ENCODE assay signal across 24 cellular contexts in genomic region chr17:82807562-82807961, GRCh38. TPM values are rescaled to one million over a fixed set of nuclear protein-coding genes. Genes with fewer than 3 reads are reported as not detected.
DNase-seq lines count a peak whose midpoint lies in the region; ATAC-seq and TF ChIP-seq lines count a peak whose summit lies in the region.
"Had no signal": no experiment of that assay in that cellular context is flagged by ENCODE, and none has a peak within 500 bp of the region (broad histone marks: within the 10 kb centered on the region; RNA-seq: fewer than 3 reads in every experiment).

No MANE protein-coding gene starts in this region.

- 83 to 95% (median 86%) methylated on average over 19 to 21 of the region's 21 CpGs for WGBS in psoas muscle, 3 donors

- H3K4me3 Mint-ChIP-seq in Caco-2 (ENCODE audit: unreplicated experiment) (no peak overlapping the region), endothelial cell (ENCODE audit: unreplicated experiment) (peak overlapping the region; percentile 37)
- H3K4me3 Mint-ChIP-seq: CD4-positive, alpha-beta T cell had no signal

- no peak for TF ChIP-seq CTCF in right atrium auricular region (IDR thresholded peaks at IDR 0.05)
- no peak for TF ChIP-seq CTCF in Caco-2 (IDR thresholded peaks at IDR 0.05; ENCODE audit: insufficient read depth in 1 of 2, low read depth in 1 of 2, low read length in 1 of 2, severe bottlenecking in 1 of 2, unreplicated experiment in 1 of 2)
- no peak for TF ChIP-seq CTCF in endothelial cell (IDR thresholded peaks at IDR 0.05; ENCODE audit: unreplicated experiment)
- no peak for TF ChIP-seq CTCF in psoas muscle (IDR thresholded peaks at IDR 0.05)

- peak overlapping the region; percentile 13 for H3K27ac Mint-ChIP-seq in Caco-2 (ENCODE audit: unreplicated experiment)
- H3K27ac Mint-ChIP-seq in endothelial cell (ENCODE audit: unreplicated experiment): no peak overlapping the region
- H3K27ac Mint-ChIP-seq: CD4-positive, alpha-beta T cell had no signal

- H3K4me3 ChIP-seq in right atrium auricular region (no peak overlapping the region), Caco-2 (ENCODE audit: low read depth, low read length) (no peak overlapping the region), psoas muscle (peak overlapping the region; percentile 11)
- H3K4me3 ChIP-seq: BLaER1, GM23248 had no signal

- no peaks in the 10 kb centered on the region for H3K9me3 Mint-ChIP-seq in Caco-2 (ENCODE audit: unreplicated experiment)
- H3K9me3 Mint-ChIP-seq in endothelial cell (ENCODE audit: unreplicated experiment): no peaks in the 10 kb centered on the region
- H3K9me3 Mint-ChIP-seq: CD4-positive, alpha-beta T cell had no signal

- H3K27me3 Mint-ChIP-seq in Caco-2 (ENCODE audit: insufficient read depth, unreplicated experiment): no peaks in the 10 kb centered on the region
- peaks cover 14% of the 10 kb centered on the region for H3K27me3 Mint-ChIP-seq in endothelial cell (ENCODE audit: unreplicated experiment)
- H3K27me3 Mint-ChIP-seq: CD4-positive, alpha-beta T cell had no signal

- H3K36me3 ChIP-seq in right atrium auricular region (peaks cover 5% of the 10 kb centered on the region), Caco-2 (ENCODE audit: control insufficient read depth, insufficient read depth, low read length) (no peaks in the 10 kb centered on the region), psoas muscle (ENCODE audit: insufficient read depth in 1 of 2, low read depth in 1 of 2) (peaks cover 0 to 24% of the 10 kb centered on the region in 2 donors)

- no peaks in the 10 kb centered on the region for H3K9me3 ChIP-seq in right atrium auricular region
- H3K9me3 ChIP-seq in Caco-2: no peaks in the 10 kb centered on the region
- no peaks in the 10 kb centered on the region for H3K9me3 ChIP-seq in psoas muscle
- H3K9me3 ChIP-seq: BLaER1 had no signal

- H3K27ac ChIP-seq in right atrium auricular region (no peak overlapping the region), psoas muscle (no peak overlapping the region)
- H3K27ac ChIP-seq: BLaER1, GM23248 had no signal

- H3K4me1 Mint-ChIP-seq in Caco-2 (ENCODE audit: low read depth, unreplicated experiment): no peaks in the 10 kb centered on the region
- H3K4me1 Mint-ChIP-seq in endothelial cell (ENCODE audit: unreplicated experiment): no peaks in the 10 kb centered on the region

- POLR2A ChIA-PET in Caco-2 (lab: Charles Lee): no interaction called here

- ATAC-seq in Right ventricle myocardium inferior (no peak), psoas muscle (no peak)

- BruUV-seq in Caco-2 (replicated peaks; lab: Mats Ljungman, UMichigan): no TSS peak

- intact Hi-C loops in Right ventricle myocardium inferior (cut with DNase I): loop anchor here (1.0 to 2.0 kb wide), 2 partner anchors 23 to 38 kb away; no protein-coding TSS in a partner anchor
- intact Hi-C loops in Caco-2 (cut with micrococcal nuclease; ENCODE audit: unreplicated experiment): no loop called here
- intact Hi-C loops in psoas muscle (cut with DNase I): loop anchor here in 1 of 2 donors (5.0 kb wide), 2 partner anchors 35 to 60 kb away; partner anchors contain the start of gene ZNF750

- CTCF ChIA-PET in Caco-2 (lab: Charles Lee): no interaction called here

- peaks cover 0 to 28% of the 10 kb centered on the region in 2 donors for H3K4me1 ChIP-seq in right atrium auricular region
- no peaks in the 10 kb centered on the region for H3K4me1 ChIP-seq in Caco-2
- peaks cover 16% of the 10 kb centered on the region for H3K4me1 ChIP-seq in psoas muscle

- H3K36me3 Mint-ChIP-seq in Caco-2 (ENCODE audit: insufficient read depth, unreplicated experiment) (peaks cover 10% of the 10 kb centered on the region), endothelial cell (ENCODE audit: low read depth, unreplicated experiment) (peaks cover 13% of the 10 kb centered on the region)

- H3K27me3 ChIP-seq in right atrium auricular region (no peaks in the 10 kb centered on the region), Caco-2 (replicated peaks; ENCODE audit: control insufficient read depth, insufficient read depth, low read length) (no peaks in the 10 kb centered on the region), psoas muscle (ENCODE audit: insufficient read depth in 3 of 3, low read length in 2 of 3) (no peaks in the 10 kb centered on the region)
- H3K27me3 ChIP-seq: BLaER1 had no signal

- DNase-seq in Right ventricle myocardium inferior (ENCODE audit: missing footprints) (peak; percentile 33), right atrium auricular region (ENCODE audit: low spot score) (no peak), Caco-2 (no peak), endothelial cell (ENCODE audit: low spot score) (no peak), psoas muscle (peak in 1 of 2 donors; percentile 29), T1000 (lab: John Stamatoyannopoulos, UW) (no peak)
- no peak for DNase-seq in stimulated activated CD4-positive, alpha-beta T cell treated with anti-CD3 and anti-CD28 coated beads, Interleukin-4, amount 100 ng/mL, for 24 hours
- DNase-seq: CD4-positive, alpha-beta T cell; DMS53; GM23248; Kasumi-1; MV-4-11; NCI-H1105; NCI-H1436 treated with DMSO at 0.1 percent for 48 hours; NCI-H187 treated with DMSO at 0.1 percent for 48 hours; NCI-H446; NCI-H524 treated with DMSO at 0.1 percent for 48 hours had no signal

RNA-seq across cellular contexts. Expression of gene ZNF750, which starts 32.3 kb away (rescaled TPM):
- total RNA-seq in Right ventricle myocardium inferior (not detected), right atrium auricular region (not detected), Caco-2 (2022) (0.14 and 0.19 TPM in 2 replicates), endothelial cell (ENCODE audit: unreplicated experiment) (0.31 TPM), psoas muscle (1 to 10 TPM in 3 of 4 donors, not detected in 1; 1.8 to 6.3 (median 2.7) TPM)
- 1 to 10 TPM in 2 of 3 donors, under 1 TPM in 1; 0.79 to 5.1 (median 1.4) TPM for polyA plus RNA-seq in psoas muscle
- total RNA-seq: CD4-positive, alpha-beta T cell; Daoy; G401; GM23248; H7; M059J; SK-MEL-5 had no signal
- polyA plus RNA-seq: AG04450 had no signal

RNA-seq across cellular contexts. Expression of gene TBCD, which starts 55.7 kb away (rescaled TPM):
- total RNA-seq in Right ventricle myocardium inferior (43.4 TPM), right atrium auricular region (10 to 100 TPM; 19.4 to 29.6 TPM), Caco-2 (2022) (94.6 and 108 TPM in 2 replicates), endothelial cell (ENCODE audit: unreplicated experiment) (207 TPM), psoas muscle (10 to 100 TPM; 34.7 to 46.1 (median 40.3) TPM)
- polyA plus RNA-seq in psoas muscle: 10 to 100 TPM; 28.2 to 65.0 (median 31.4) TPM
